In genomic region chr18:13564579-13564978, GRCh38 we compare ENCODE assay signal across 10 cellular contexts.
A peak's percentile ranks its signal among the peaks of the same experiment; 100 is the strongest.
DNase-seq lines count a peak whose midpoint lies in the region; ATAC-seq lines count a peak whose summit lies in the region.
"Had no signal": no experiment of that assay in that cellular context is flagged by ENCODE, and none has a peak within 500 bp of the region (broad histone marks: within the 10 kb centered on the region; RNA-seq: fewer than 3 reads in every experiment).

No MANE protein-coding gene starts in this region.

- no peaks in the 10 kb centered on the region for H3K9me3 Mint-ChIP-seq in dendritic cell treated with granulocyte-macrophage colony-stimulating factor and Interleukin-4, amounts not matched to agents 40 ng/mL and 50 ng/mL, for 4 days
- no peaks in the 10 kb centered on the region for H3K9me3 Mint-ChIP-seq in stimulated activated effector memory CD8-positive, alpha-beta T cell treated with anti-CD3 and anti-CD28 coated beads, Interleukin-12 subunit alpha, Interleukin-12 subunit beta, amount 100 ng/mL, for 72 hours
- H3K9me3 Mint-ChIP-seq in immature natural killer cell, result no peaks in the 10 kb centered on the region
- H3K9me3 Mint-ChIP-seq: mesothelial cell of epicardium had no signal

- H3K9me3 ChIP-seq in T-helper 17 cell (ENCODE audit: control insufficient read depth, low read length, poor library complexity, severe bottlenecking), result no peaks in the 10 kb centered on the region

- H3K4me3 Mint-ChIP-seq in dendritic cell treated with granulocyte-macrophage colony-stimulating factor and Interleukin-4, amounts not matched to agents 40 ng/mL and 50 ng/mL, for 4 days, result no peak overlapping the region
- no peak overlapping the region for H3K4me3 Mint-ChIP-seq in stimulated activated effector memory CD8-positive, alpha-beta T cell treated with anti-CD3 and anti-CD28 coated beads, Interleukin-12 subunit alpha, Interleukin-12 subunit beta, amount 100 ng/mL, for 72 hours
- H3K4me3 Mint-ChIP-seq in T-helper 17 cell (no peak overlapping the region), immature natural killer cell (no peak overlapping the region)
- H3K4me3 Mint-ChIP-seq: mesothelial cell of epicardium had no signal

- peak overlapping the region; percentile 81 for H3K27ac Mint-ChIP-seq in dendritic cell treated with granulocyte-macrophage colony-stimulating factor and Interleukin-4, amounts not matched to agents 40 ng/mL and 50 ng/mL, for 4 days
- H3K27ac Mint-ChIP-seq in stimulated activated effector memory CD8-positive, alpha-beta T cell treated with anti-CD3 and anti-CD28 coated beads, Interleukin-12 subunit alpha, Interleukin-12 subunit beta, amount 100 ng/mL, for 72 hours, result peak overlapping the region; percentile 98
- H3K27ac Mint-ChIP-seq in T-helper 17 cell (no peak overlapping the region), immature natural killer cell (no peak overlapping the region)
- H3K27ac Mint-ChIP-seq: mesothelial cell of epicardium had no signal

- DNase-seq in NCI-H146 (lab: John Stamatoyannopoulos, UW), result peak; percentile 59
- no peak for DNase-seq in NCI-H146 treated with DMSO at 0.1 percent for 48 hours (lab: John Stamatoyannopoulos, UW; ENCODE audit: unreplicated experiment)
- peak; percentile 19 for DNase-seq in NCI-H2227 treated with DMSO at 0.1 percent for 48 hours (lab: John Stamatoyannopoulos, UW)
- DNase-seq in stimulated activated effector memory CD8-positive, alpha-beta T cell treated with anti-CD3 and anti-CD28 coated beads, Interleukin-12 subunit alpha, Interleukin-12 subunit beta, amount 100 ng/mL, for 72 hours (ENCODE audit: low spot score in 2 of 2), result no peak
- no peak for DNase-seq in T-helper 17 cell
- DNase-seq in immature natural killer cell, result no peak
- no peak for DNase-seq in hepatic stellate cell (ENCODE audit: low spot score)
- DNase-seq: T1000 had no signal

- no peaks in the 10 kb centered on the region for H3K36me3 Mint-ChIP-seq in dendritic cell treated with granulocyte-macrophage colony-stimulating factor and Interleukin-4, amounts not matched to agents 40 ng/mL and 50 ng/mL, for 4 days (ENCODE audit: low read depth)
- peaks cover 4% of the 10 kb centered on the region for H3K36me3 Mint-ChIP-seq in stimulated activated effector memory CD8-positive, alpha-beta T cell treated with anti-CD3 and anti-CD28 coated beads, Interleukin-12 subunit alpha, Interleukin-12 subunit beta, amount 100 ng/mL, for 72 hours
- H3K36me3 Mint-ChIP-seq in T-helper 17 cell (ENCODE audit: low read depth) (no peaks in the 10 kb centered on the region), immature natural killer cell (peaks cover 3 to 4% (median 3%) of the 10 kb centered on the region in 3 donors)
- H3K36me3 Mint-ChIP-seq: mesothelial cell of epicardium had no signal

- no peak for ATAC-seq in stimulated activated effector memory CD8-positive, alpha-beta T cell treated with anti-CD3 and anti-CD28 coated beads, Interleukin-12 subunit alpha, Interleukin-12 subunit beta, amount 100 ng/mL, for 72 hours
- ATAC-seq in T-helper 17 cell, result no peak

- intact Hi-C loops in dendritic cell treated with granulocyte-macrophage colony-stimulating factor and Interleukin-4, amounts not matched to agents 40 ng/mL and 50 ng/mL, for 4 days (cut with micrococcal nuclease), result loop anchor here (5.0 kb wide), 1 partner anchor 48 kb away; no protein-coding TSS in a partner anchor

- H3K4me1 Mint-ChIP-seq in dendritic cell treated with granulocyte-macrophage colony-stimulating factor and Interleukin-4, amounts not matched to agents 40 ng/mL and 50 ng/mL, for 4 days (ENCODE audit: low read depth), result peaks cover 86% of the 10 kb centered on the region
- peaks cover 75% of the 10 kb centered on the region for H3K4me1 Mint-ChIP-seq in stimulated activated effector memory CD8-positive, alpha-beta T cell treated with anti-CD3 and anti-CD28 coated beads, Interleukin-12 subunit alpha, Interleukin-12 subunit beta, amount 100 ng/mL, for 72 hours
- peaks cover 39% of the 10 kb centered on the region for H3K4me1 Mint-ChIP-seq in T-helper 17 cell
- peaks cover 13 to 33% of the 10 kb centered on the region in 2 donors for H3K4me1 Mint-ChIP-seq in immature natural killer cell

- no peaks in the 10 kb centered on the region for H3K27me3 Mint-ChIP-seq in dendritic cell treated with granulocyte-macrophage colony-stimulating factor and Interleukin-4, amounts not matched to agents 40 ng/mL and 50 ng/mL, for 4 days
- H3K27me3 Mint-ChIP-seq in T-helper 17 cell (no peaks in the 10 kb centered on the region), immature natural killer cell (ENCODE audit: low read depth in 3 of 3) (no peaks in the 10 kb centered on the region)

Comparison
In these comparisons a context has a peak if more than half of its experiments do, and no peak if none do; other contexts are left out.
1. DNase-seq: peak in NCI-H146 (single experiment) and NCI-H2227 treated with DMSO at 0.1 percent for 48 hours (single experiment); none in NCI-H146 treated with DMSO at 0.1 percent for 48 hours (single experiment), stimulated activated effector memory CD8-positive, alpha-beta T cell treated with anti-CD3 and anti-CD28 coated beads, Interleukin-12 subunit alpha, Interleukin-12 subunit beta, amount 100 ng/mL, for 72 hours (0 of 2), T-helper 17 cell (0 of 3), immature natural killer cell (0 of 3) and hepatic stellate cell (single experiment).
2. H3K27ac Mint-ChIP-seq: peak in dendritic cell treated with granulocyte-macrophage colony-stimulating factor and Interleukin-4, amounts not matched to agents 40 ng/mL and 50 ng/mL, for 4 days (single experiment) and stimulated activated effector memory CD8-positive, alpha-beta T cell treated with anti-CD3 and anti-CD28 coated beads, Interleukin-12 subunit alpha, Interleukin-12 subunit beta, amount 100 ng/mL, for 72 hours (single experiment); none in T-helper 17 cell (single experiment) and immature natural killer cell (0 of 6).